1 cellular context compared by ENCODE assay signal in the genomic region with DNA sequence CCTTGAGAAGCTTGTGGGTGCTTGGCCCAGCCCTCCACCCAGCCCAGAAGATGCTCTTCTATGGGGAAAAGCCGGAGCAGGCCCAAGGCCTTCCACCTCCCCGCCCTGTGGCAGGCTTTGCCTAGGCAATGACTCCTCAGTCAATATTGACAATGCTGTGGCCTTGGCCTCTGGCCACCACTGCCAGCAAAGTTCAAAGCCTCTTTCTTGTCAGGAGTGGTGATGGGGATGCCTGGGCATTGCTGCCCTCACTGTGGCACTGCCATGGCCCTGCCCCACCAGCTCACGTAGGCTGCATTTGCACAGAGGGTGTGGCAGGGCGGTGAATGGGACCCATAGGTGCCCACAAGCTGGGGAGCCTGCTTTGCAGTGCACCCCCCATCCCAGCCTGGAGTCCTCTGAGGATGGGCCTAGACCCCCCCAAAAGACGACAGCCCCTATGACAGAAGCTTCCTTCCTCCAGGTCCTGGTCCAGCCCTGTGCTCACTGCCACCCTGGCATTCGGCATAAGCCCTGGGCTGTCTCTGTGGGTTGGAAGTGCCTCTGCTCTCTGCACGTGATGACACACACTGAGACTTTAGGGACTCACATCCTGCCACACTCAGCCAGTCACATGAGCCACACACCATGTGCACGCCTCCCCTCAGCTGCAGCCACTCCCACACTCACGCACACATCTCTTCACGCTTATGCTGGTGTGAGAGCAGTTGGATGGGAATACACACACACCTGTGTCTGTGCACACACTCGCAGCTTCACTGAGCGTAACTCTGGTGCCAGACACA.
TF ChIP-seq lines count a peak whose summit lies in the region.

No MANE protein-coding gene starts in this region.

TF ChIP-seq in H1, 55 proteins besides CTCF, POLR2A, EP300 and RAD21:
- no peak for TF ChIP-seq YY1 (IDR thresholded peaks at IDR 0.05; ENCODE audit: low read depth, low read length)
- no peak for TF ChIP-seq SP1 (IDR thresholded peaks at IDR 0.05; ENCODE audit: low read depth, low read length)
- no peak for TF ChIP-seq SIX5 (IDR thresholded peaks at IDR 0.05; ENCODE audit: low read depth, low read length)
- TF ChIP-seq, protein P1, sequence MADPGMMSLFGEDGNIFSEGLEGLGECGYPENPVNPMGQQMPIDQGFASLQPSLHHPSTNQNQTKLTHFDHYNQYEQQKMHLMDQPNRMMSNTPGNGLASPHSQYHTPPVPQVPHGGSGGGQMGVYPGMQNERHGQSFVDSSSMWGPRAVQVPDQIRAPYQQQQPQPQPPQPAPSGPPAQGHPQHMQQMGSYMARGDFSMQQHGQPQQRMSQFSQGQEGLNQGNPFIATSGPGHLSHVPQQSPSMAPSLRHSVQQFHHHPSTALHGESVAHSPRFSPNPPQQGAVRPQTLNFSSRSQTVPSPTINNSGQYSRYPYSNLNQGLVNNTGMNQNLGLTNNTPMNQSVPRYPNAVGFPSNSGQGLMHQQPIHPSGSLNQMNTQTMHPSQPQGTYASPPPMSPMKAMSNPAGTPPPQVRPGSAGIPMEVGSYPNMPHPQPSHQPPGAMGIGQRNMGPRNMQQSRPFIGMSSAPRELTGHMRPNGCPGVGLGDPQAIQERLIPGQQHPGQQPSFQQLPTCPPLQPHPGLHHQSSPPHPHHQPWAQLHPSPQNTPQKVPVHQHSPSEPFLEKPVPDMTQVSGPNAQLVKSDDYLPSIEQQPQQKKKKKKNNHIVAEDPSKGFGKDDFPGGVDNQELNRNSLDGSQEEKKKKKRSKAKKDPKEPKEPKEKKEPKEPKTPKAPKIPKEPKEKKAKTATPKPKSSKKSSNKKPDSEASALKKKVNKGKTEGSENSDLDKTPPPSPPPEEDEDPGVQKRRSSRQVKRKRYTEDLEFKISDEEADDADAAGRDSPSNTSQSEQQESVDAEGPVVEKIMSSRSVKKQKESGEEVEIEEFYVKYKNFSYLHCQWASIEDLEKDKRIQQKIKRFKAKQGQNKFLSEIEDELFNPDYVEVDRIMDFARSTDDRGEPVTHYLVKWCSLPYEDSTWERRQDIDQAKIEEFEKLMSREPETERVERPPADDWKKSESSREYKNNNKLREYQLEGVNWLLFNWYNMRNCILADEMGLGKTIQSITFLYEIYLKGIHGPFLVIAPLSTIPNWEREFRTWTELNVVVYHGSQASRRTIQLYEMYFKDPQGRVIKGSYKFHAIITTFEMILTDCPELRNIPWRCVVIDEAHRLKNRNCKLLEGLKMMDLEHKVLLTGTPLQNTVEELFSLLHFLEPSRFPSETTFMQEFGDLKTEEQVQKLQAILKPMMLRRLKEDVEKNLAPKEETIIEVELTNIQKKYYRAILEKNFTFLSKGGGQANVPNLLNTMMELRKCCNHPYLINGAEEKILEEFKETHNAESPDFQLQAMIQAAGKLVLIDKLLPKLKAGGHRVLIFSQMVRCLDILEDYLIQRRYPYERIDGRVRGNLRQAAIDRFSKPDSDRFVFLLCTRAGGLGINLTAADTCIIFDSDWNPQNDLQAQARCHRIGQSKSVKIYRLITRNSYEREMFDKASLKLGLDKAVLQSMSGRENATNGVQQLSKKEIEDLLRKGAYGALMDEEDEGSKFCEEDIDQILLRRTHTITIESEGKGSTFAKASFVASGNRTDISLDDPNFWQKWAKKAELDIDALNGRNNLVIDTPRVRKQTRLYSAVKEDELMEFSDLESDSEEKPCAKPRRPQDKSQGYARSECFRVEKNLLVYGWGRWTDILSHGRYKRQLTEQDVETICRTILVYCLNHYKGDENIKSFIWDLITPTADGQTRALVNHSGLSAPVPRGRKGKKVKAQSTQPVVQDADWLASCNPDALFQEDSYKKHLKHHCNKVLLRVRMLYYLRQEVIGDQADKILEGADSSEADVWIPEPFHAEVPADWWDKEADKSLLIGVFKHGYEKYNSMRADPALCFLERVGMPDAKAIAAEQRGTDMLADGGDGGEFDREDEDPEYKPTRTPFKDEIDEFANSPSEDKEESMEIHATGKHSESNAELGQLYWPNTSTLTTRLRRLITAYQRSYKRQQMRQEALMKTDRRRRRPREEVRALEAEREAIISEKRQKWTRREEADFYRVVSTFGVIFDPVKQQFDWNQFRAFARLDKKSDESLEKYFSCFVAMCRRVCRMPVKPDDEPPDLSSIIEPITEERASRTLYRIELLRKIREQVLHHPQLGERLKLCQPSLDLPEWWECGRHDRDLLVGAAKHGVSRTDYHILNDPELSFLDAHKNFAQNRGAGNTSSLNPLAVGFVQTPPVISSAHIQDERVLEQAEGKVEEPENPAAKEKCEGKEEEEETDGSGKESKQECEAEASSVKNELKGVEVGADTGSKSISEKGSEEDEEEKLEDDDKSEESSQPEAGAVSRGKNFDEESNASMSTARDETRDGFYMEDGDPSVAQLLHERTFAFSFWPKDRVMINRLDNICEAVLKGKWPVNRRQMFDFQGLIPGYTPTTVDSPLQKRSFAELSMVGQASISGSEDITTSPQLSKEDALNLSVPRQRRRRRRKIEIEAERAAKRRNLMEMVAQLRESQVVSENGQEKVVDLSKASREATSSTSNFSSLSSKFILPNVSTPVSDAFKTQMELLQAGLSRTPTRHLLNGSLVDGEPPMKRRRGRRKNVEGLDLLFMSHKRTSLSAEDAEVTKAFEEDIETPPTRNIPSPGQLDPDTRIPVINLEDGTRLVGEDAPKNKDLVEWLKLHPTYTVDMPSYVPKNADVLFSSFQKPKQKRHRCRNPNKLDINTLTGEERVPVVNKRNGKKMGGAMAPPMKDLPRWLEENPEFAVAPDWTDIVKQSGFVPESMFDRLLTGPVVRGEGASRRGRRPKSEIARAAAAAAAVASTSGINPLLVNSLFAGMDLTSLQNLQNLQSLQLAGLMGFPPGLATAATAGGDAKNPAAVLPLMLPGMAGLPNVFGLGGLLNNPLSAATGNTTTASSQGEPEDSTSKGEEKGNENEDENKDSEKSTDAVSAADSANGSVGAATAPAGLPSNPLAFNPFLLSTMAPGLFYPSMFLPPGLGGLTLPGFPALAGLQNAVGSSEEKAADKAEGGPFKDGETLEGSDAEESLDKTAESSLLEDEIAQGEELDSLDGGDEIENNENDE (IDR thresholded peaks at IDR 0.05; ENCODE audit: insufficient replicate concordance, low read length): no peak
- TF ChIP-seq POLR2AphosphoS5 (IDR thresholded peaks at IDR 0.05; ENCODE audit: low read depth, low read length): no peak
- TF ChIP-seq NANOG (IDR thresholded peaks at IDR 0.05; ENCODE audit: insufficient read depth, low read depth, low read length, poor library complexity, severe bottlenecking): no peak
- TF ChIP-seq, protein P2, sequence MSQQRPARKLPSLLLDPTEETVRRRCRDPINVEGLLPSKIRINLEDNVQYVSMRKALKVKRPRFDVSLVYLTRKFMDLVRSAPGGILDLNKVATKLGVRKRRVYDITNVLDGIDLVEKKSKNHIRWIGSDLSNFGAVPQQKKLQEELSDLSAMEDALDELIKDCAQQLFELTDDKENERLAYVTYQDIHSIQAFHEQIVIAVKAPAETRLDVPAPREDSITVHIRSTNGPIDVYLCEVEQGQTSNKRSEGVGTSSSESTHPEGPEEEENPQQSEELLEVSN (IDR thresholded peaks at IDR 0.05): no peak
- TF ChIP-seq EZH2 (IDR thresholded peaks at IDR 0.05; ENCODE audit: low read depth, low read length, severe bottlenecking): no peak
- TF ChIP-seq BACH1 (IDR thresholded peaks at IDR 0.05; ENCODE audit: low read length): no peak
- no peak for TF ChIP-seq CHD1 (IDR thresholded peaks at IDR 0.05; ENCODE audit: low read depth, low read length)
- no peak for TF ChIP-seq POU5F1 (IDR thresholded peaks at IDR 0.05; ENCODE audit: low read depth, low read length)
- TF ChIP-seq FOSL1 (IDR thresholded peaks at IDR 0.05; ENCODE audit: insufficient read depth, low read depth, low read length): no peak
- no peak for TF ChIP-seq JUN (IDR thresholded peaks at IDR 0.05; ENCODE audit: low read depth, low read length)
- TF ChIP-seq BCL11A (IDR thresholded peaks at IDR 0.05; ENCODE audit: low read depth in 2 of 2, low read length in 2 of 2): no peak
- TF ChIP-seq TCF12 (IDR thresholded peaks at IDR 0.05; ENCODE audit: low read depth, low read length): no peak
- no peak for TF ChIP-seq RBBP5 (IDR thresholded peaks at IDR 0.05; ENCODE audit: borderline replicate concordance, low read depth, low read length)
